In the genomic region with DNA sequence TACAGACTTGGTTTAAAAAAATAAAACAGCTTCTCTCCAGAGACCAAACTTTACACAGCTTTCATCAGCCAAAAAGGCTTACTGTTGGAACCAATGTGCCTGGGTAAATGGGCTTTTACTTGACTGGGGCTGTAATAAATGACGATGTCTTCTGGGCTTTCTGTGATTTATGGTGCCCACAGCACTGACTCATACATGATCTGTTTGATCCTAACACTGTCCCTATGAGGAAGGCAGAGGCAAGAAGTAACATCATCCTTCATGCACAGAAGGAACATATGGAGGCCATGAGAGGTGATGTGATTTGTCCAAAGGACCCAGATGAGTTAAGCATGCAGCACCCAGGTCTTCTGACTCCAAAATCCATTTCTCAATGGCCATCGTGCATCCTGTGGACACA, we compare ENCODE assay signal across 1 cellular context.
TF ChIP-seq lines count a peak whose summit lies in the region.

No MANE protein-coding gene starts in this region.

TF ChIP-seq in SK-N-SH treated with all-trans-retinoic acid at 6 μM for 48 hours, 23 proteins besides CTCF, POLR2A, EP300 and RAD21 (continued from another document):
- TF ChIP-seq, protein P1, sequence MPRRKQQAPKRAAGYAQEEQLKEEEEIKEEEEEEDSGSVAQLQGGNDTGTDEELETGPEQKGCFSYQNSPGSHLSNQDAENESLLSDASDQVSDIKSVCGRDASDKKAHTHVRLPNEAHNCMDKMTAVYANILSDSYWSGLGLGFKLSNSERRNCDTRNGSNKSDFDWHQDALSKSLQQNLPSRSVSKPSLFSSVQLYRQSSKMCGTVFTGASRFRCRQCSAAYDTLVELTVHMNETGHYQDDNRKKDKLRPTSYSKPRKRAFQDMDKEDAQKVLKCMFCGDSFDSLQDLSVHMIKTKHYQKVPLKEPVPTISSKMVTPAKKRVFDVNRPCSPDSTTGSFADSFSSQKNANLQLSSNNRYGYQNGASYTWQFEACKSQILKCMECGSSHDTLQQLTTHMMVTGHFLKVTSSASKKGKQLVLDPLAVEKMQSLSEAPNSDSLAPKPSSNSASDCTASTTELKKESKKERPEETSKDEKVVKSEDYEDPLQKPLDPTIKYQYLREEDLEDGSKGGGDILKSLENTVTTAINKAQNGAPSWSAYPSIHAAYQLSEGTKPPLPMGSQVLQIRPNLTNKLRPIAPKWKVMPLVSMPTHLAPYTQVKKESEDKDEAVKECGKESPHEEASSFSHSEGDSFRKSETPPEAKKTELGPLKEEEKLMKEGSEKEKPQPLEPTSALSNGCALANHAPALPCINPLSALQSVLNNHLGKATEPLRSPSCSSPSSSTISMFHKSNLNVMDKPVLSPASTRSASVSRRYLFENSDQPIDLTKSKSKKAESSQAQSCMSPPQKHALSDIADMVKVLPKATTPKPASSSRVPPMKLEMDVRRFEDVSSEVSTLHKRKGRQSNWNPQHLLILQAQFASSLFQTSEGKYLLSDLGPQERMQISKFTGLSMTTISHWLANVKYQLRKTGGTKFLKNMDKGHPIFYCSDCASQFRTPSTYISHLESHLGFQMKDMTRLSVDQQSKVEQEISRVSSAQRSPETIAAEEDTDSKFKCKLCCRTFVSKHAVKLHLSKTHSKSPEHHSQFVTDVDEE (CRISPR knock-in tag; IDR thresholded peaks at IDR 0.05), result no peak
- TF ChIP-seq ESRRG (CRISPR knock-in tag; IDR thresholded peaks at IDR 0.05) (no peak), TCF4 (CRISPR knock-in tag; IDR thresholded peaks at IDR 0.05; ENCODE audit: borderline replicate concordance) (no peak), GLIS3 (CRISPR knock-in tag; IDR thresholded peaks at IDR 0.05) (no peak)
- TF ChIP-seq, protein P2, sequence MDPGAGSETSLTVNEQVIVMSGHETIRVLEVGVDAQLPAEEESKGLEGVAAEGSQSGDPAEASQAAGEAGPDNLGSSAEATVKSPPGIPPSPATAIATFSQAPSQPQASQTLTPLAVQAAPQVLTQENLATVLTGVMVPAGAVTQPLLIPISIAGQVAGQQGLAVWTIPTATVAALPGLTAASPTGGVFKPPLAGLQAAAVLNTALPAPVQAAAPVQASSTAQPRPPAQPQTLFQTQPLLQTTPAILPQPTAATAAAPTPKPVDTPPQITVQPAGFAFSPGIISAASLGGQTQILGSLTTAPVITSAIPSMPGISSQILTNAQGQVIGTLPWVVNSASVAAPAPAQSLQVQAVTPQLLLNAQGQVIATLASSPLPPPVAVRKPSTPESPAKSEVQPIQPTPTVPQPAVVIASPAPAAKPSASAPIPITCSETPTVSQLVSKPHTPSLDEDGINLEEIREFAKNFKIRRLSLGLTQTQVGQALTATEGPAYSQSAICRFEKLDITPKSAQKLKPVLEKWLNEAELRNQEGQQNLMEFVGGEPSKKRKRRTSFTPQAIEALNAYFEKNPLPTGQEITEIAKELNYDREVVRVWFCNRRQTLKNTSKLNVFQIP (CRISPR knock-in tag; IDR thresholded peaks at IDR 0.05; ENCODE audit: borderline replicate concordance, low read depth), result no peak
- TF ChIP-seq, protein P3, sequence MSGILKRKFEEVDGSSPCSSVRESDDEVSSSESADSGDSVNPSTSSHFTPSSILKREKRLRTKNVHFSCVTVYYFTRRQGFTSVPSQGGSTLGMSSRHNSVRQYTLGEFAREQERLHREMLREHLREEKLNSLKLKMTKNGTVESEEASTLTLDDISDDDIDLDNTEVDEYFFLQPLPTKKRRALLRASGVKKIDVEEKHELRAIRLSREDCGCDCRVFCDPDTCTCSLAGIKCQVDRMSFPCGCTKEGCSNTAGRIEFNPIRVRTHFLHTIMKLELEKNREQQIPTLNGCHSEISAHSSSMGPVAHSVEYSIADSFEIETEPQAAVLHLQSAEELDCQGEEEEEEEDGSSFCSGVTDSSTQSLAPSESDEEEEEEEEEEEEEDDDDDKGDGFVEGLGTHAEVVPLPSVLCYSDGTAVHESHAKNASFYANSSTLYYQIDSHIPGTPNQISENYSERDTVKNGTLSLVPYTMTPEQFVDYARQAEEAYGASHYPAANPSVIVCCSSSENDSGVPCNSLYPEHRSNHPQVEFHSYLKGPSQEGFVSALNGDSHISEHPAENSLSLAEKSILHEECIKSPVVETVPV (CRISPR knock-in tag; IDR thresholded peaks at IDR 0.05), result no peak
